In the genomic region with DNA sequence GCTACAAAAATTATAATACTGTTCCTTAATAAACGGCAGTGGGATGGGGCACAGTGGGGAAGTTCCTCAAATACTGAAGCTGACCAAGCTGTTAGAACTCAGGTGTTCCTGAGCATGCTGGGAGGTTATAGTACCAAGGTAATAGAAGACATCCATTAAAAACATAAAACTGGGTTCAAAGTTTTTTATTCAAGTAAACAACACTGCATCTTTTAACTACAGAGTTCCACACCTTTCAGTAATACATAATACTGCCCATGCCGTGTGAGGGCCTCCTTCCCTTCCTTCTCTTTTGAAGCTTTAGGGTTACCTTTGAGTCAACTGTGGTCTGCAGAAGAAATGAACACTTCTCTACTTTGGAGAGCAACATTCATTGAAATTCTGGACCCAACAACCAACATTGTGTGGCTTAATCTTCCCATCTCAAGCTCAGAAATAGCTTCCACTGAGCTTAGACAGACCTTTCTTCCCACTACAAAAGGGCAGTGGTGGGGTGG, we compare ENCODE assay signal across 27 cellular contexts. TPM values are rescaled to one million over a fixed set of nuclear protein-coding genes. Genes with fewer than 3 reads are reported as not detected.
DNase-seq lines count a peak whose midpoint lies in the region; ATAC-seq and TF ChIP-seq lines count a peak whose summit lies in the region.
"Had no signal": no experiment of that assay in that cellular context is flagged by ENCODE, and none has a peak within 500 bp of the region (broad histone marks: within the 10 kb centered on the region; RNA-seq: fewer than 3 reads in every experiment).

No MANE protein-coding gene starts in this region.

- H3K27ac Mint-ChIP-seq in CD4-positive, alpha-beta T cell = peak overlapping the region; percentile 80
- H3K27ac Mint-ChIP-seq in CD8-positive, alpha-beta T cell = peak overlapping the region; percentile 75
- peak overlapping the region; percentile 21 for H3K27ac Mint-ChIP-seq in activated CD4-positive, alpha-beta memory T cell treated with anti-CD3 and anti-CD28 coated beads, Interleukin-2, amount 10 ng/mL, durations not matched to agents 7 days and 5 days
- peak overlapping the region in 8 of 9 donors; percentile 76 to 99 (median 94) for H3K27ac Mint-ChIP-seq in naive thymus-derived CD4-positive, alpha-beta T cell
- H3K27ac Mint-ChIP-seq: naive B cell; stimulated activated memory B cell treated with anti-CD40 and anti-IgM and Interleukin-4, amounts not matched to agents 10 μg/mL and 1 μg/mL and 100 μg/mL, for 72 hours had no signal

- peak; percentile 30 for ATAC-seq in CD4-positive, alpha-beta T cell (ENCODE audit: poor library complexity)
- peak; percentile 17 for ATAC-seq in CD8-positive, alpha-beta T cell
- ATAC-seq in naive thymus-derived CD4-positive, alpha-beta T cell = peak; percentile 16
- ATAC-seq in HG03439 (IDR thresholded peaks at IDR 0.05; ENCODE audit: unreplicated experiment) = no peak
- ATAC-seq: left cardiac atrium; stimulated activated memory B cell treated with anti-CD40 and anti-IgM and Interleukin-4, amounts not matched to agents 10 μg/mL and 1 μg/mL and 100 μg/mL, for 72 hours had no signal

- no peaks in the 10 kb centered on the region for H3K36me3 ChIP-seq in CD8-positive, alpha-beta T cell (ENCODE audit: insufficient read depth, low read length)
- peaks cover 0 to 5% (median 0%) of the 10 kb centered on the region in 3 experiments for H3K36me3 ChIP-seq in naive thymus-derived CD4-positive, alpha-beta T cell (ENCODE audit: control insufficient read depth in 2 of 3, insufficient read depth in 3 of 3, low read length in 3 of 3)
- H3K36me3 ChIP-seq: colonic mucosa, right atrium auricular region, thoracic aorta had no signal

- H3K9me3 Mint-ChIP-seq in CD4-positive, alpha-beta T cell = peaks cover 2% of the 10 kb centered on the region
- H3K9me3 Mint-ChIP-seq in CD8-positive, alpha-beta T cell = no peaks in the 10 kb centered on the region
- peaks cover 2% of the 10 kb centered on the region for H3K9me3 Mint-ChIP-seq in activated CD4-positive, alpha-beta memory T cell treated with anti-CD3 and anti-CD28 coated beads, Interleukin-2, amount 10 ng/mL, durations not matched to agents 7 days and 5 days
- peaks cover 0 to 5% (median 0%) of the 10 kb centered on the region in 11 donors for H3K9me3 Mint-ChIP-seq in naive thymus-derived CD4-positive, alpha-beta T cell
- H3K9me3 Mint-ChIP-seq: naive B cell; stimulated activated memory B cell treated with anti-CD40 and anti-IgM and Interleukin-4, amounts not matched to agents 10 μg/mL and 1 μg/mL and 100 μg/mL, for 72 hours had no signal

- H3K4me3 Mint-ChIP-seq in CD4-positive, alpha-beta T cell = peak overlapping the region; percentile 60
- H3K4me3 Mint-ChIP-seq in CD8-positive, alpha-beta T cell = peak overlapping the region; percentile 26
- H3K4me3 Mint-ChIP-seq in activated CD4-positive, alpha-beta memory T cell treated with anti-CD3 and anti-CD28 coated beads, Interleukin-2, amount 10 ng/mL, durations not matched to agents 7 days and 5 days = no peak overlapping the region
- peak overlapping the region; percentile 12 to 85 (median 72) for H3K4me3 Mint-ChIP-seq in naive thymus-derived CD4-positive, alpha-beta T cell
- H3K4me3 Mint-ChIP-seq: CD14-positive monocyte; naive B cell; stimulated activated memory B cell treated with anti-CD40 and anti-IgM and Interleukin-4, amounts not matched to agents 10 μg/mL and 1 μg/mL and 100 μg/mL, for 72 hours had no signal

- H3K27me3 ChIP-seq in CD4-positive, alpha-beta T cell (ENCODE audit: control insufficient read depth, insufficient read depth, low read length) = no peaks in the 10 kb centered on the region
- H3K27me3 ChIP-seq in CD8-positive, alpha-beta T cell (ENCODE audit: insufficient read depth, low read length) = no peaks in the 10 kb centered on the region
- H3K27me3 ChIP-seq in naive thymus-derived CD4-positive, alpha-beta T cell (ENCODE audit: control insufficient read depth in 2 of 2, insufficient read depth in 2 of 2, low read length in 2 of 2) = no peaks in the 10 kb centered on the region
- H3K27me3 ChIP-seq: colonic mucosa, right atrium auricular region, spleen had no signal

- H3K36me3 Mint-ChIP-seq in CD4-positive, alpha-beta T cell (ENCODE audit: low read depth) = peaks cover 64% of the 10 kb centered on the region
- peaks cover 43% of the 10 kb centered on the region for H3K36me3 Mint-ChIP-seq in CD8-positive, alpha-beta T cell
- peaks cover 58% of the 10 kb centered on the region for H3K36me3 Mint-ChIP-seq in activated CD4-positive, alpha-beta memory T cell treated with anti-CD3 and anti-CD28 coated beads, Interleukin-2, amount 10 ng/mL, durations not matched to agents 7 days and 5 days (ENCODE audit: low read depth)
- peaks cover 14 to 49% (median 26%) of the 10 kb centered on the region in 5 donors for H3K36me3 Mint-ChIP-seq in naive thymus-derived CD4-positive, alpha-beta T cell

- no peaks in the 10 kb centered on the region for H3K9me3 ChIP-seq in CD4-positive, alpha-beta T cell (ENCODE audit: control insufficient read depth, low read length)
- no peaks in the 10 kb centered on the region for H3K9me3 ChIP-seq in CD8-positive, alpha-beta T cell (ENCODE audit: low read length)
- H3K9me3 ChIP-seq in naive thymus-derived CD4-positive, alpha-beta T cell (ENCODE audit: control insufficient read depth in 2 of 3, low read length in 3 of 3) = no peaks in the 10 kb centered on the region
- H3K9me3 ChIP-seq: colonic mucosa, right atrium auricular region, SK-N-SH, spleen, thoracic aorta had no signal

- H3K27ac ChIP-seq in CD4-positive, alpha-beta T cell (ENCODE audit: low read depth, low read length) = peak overlapping the region; percentile 15
- H3K27ac ChIP-seq in CD8-positive, alpha-beta T cell (ENCODE audit: low read depth, low read length) = no peak overlapping the region
- H3K27ac ChIP-seq in naive thymus-derived CD4-positive, alpha-beta T cell (ENCODE audit: low read depth, low read length) = peak overlapping the region; percentile 47
- H3K27ac ChIP-seq: colonic mucosa, right atrium auricular region, spleen, thoracic aorta had no signal

- H3K4me3 ChIP-seq in CD8-positive, alpha-beta T cell (ENCODE audit: low read depth, low read length) = peak overlapping the region; percentile 1
- no peak overlapping the region for H3K4me3 ChIP-seq in naive thymus-derived CD4-positive, alpha-beta T cell (ENCODE audit: low read length)
- H3K4me3 ChIP-seq: colonic mucosa, right atrium auricular region, spleen, thoracic aorta had no signal

- DNase-seq in CD4-positive, alpha-beta T cell = no peak
- no peak for DNase-seq in CD8-positive, alpha-beta T cell
- DNase-seq in activated CD4-positive, alpha-beta memory T cell treated with anti-CD3 and anti-CD28 coated beads, Interleukin-2, amount 10 ng/mL, durations not matched to agents 7 days and 5 days = no peak
- no peak for DNase-seq in naive thymus-derived CD4-positive, alpha-beta T cell
- no peak for DNase-seq in GM10266 (ENCODE audit: extremely low spot score)
- DNase-seq in anterior cingulate cortex (lab: John Stamatoyannopoulos, UW) = no peak
- DNase-seq: activated CD4-positive, alpha-beta T cell treated with anti-CD3 and anti-CD28 coated beads, Interleukin-2, amount 50 U/mL, for 48 hours; activated T-cell treated with anti-CD3 and anti-CD28 coated beads, Interleukin-2, amount 50 U/mL, for 48 hours; amniotic stem cell; colonic mucosa; DMS 273 treated with DMSO at 0.1 percent for 48 hours; effector memory CD4-positive, alpha-beta T cell; foreskin fibroblast; left cardiac atrium; mesendoderm; MM.1S; naive B cell; NCI-H1417; NCI-H2081; SK-N-SH; spleen; stimulated activated CD4-positive, alpha-beta T cell treated with anti-CD3 and anti-CD28 coated beads, Interleukin-2, amount 100 ng/mL, for 48 hours had no signal

- peaks cover 96% of the 10 kb centered on the region for H3K4me1 Mint-ChIP-seq in CD4-positive, alpha-beta T cell (ENCODE audit: low read depth)
- peaks cover 94% of the 10 kb centered on the region for H3K4me1 Mint-ChIP-seq in CD8-positive, alpha-beta T cell (ENCODE audit: low read depth)
- H3K4me1 Mint-ChIP-seq in activated CD4-positive, alpha-beta memory T cell treated with anti-CD3 and anti-CD28 coated beads, Interleukin-2, amount 10 ng/mL, durations not matched to agents 7 days and 5 days = peaks cover 84% of the 10 kb centered on the region
- H3K4me1 Mint-ChIP-seq in naive thymus-derived CD4-positive, alpha-beta T cell = peaks cover 47 to 100% (median 96%) of the 10 kb centered on the region in 7 donors

- POLR2A ChIA-PET in CD4-positive, alpha-beta T cell (lab: Charles Lee) = interaction anchor here (0.8 to 1.9 kb wide), 5 partner anchors 18 to 44 kb away, joined by 3 to 8 read pairs (median 3); partner anchors contain the start of gene SERINC5
- POLR2A ChIA-PET in CD8-positive, alpha-beta T cell (lab: Charles Lee) = interaction anchor here (0.8 to 2.1 kb wide), 8 partner anchors 20 to 76 kb away, joined by 3 to 10 read pairs (median 4); partner anchors contain the start of gene SERINC5
- POLR2A ChIA-PET in activated CD4-positive, alpha-beta memory T cell treated with anti-CD3 and anti-CD28 coated beads, Interleukin-2, amount 10 ng/mL, durations not matched to agents 7 days and 5 days (lab: Charles Lee) = interaction anchor here (0.8 to 5.3 kb wide), 8 partner anchors 10 to 86 kb away, joined by 3 to 39 read pairs (median 3); partner anchors contain the start of gene SERINC5
- POLR2A ChIA-PET in naive thymus-derived CD4-positive, alpha-beta T cell (lab: Charles Lee) = interaction anchor here (0.6 to 5.6 kb wide), 18 partner anchors 9 to 109 kb away, joined by 3 to 57 read pairs (median 4); partner anchors contain the start of gene SERINC5

- intact Hi-C loops in CD4-positive, alpha-beta T cell (cut with DNase I, micrococcal nuclease) = loop anchor here in 1 of 2 experiments (5.0 kb wide), 1 partner anchor 40 kb away; no protein-coding TSS in a partner anchor
- intact Hi-C loops in CD8-positive, alpha-beta T cell (cut with DNase I, micrococcal nuclease) = loop anchor here in 1 of 2 experiments (2.0 kb wide), 1 partner anchor 17 kb away; no protein-coding TSS in a partner anchor
- intact Hi-C loops in naive thymus-derived CD4-positive, alpha-beta T cell (cut with micrococcal nuclease) = no loop called here

- CTCF ChIA-PET in CD4-positive, alpha-beta T cell (lab: Charles Lee) = interaction anchor here (1.1 to 1.6 kb wide), 4 partner anchors 9 to 129 kb away, joined by 3 to 5 read pairs (median 3); no protein-coding TSS in a partner anchor
- CTCF ChIA-PET in CD8-positive, alpha-beta T cell (lab: Charles Lee) = interaction anchor here (0.7 to 2.8 kb wide), 6 partner anchors 20 to 120 kb away, joined by 3 to 8 read pairs (median 4); no protein-coding TSS in a partner anchor
- CTCF ChIA-PET in activated CD4-positive, alpha-beta memory T cell treated with anti-CD3 and anti-CD28 coated beads, Interleukin-2, amount 10 ng/mL, durations not matched to agents 7 days and 5 days (lab: Charles Lee) = interaction anchor here (1.0 to 1.2 kb wide), 3 partner anchors 8 to 120 kb away, joined by 3 to 5 read pairs (median 4); no protein-coding TSS in a partner anchor
- CTCF ChIA-PET in naive thymus-derived CD4-positive, alpha-beta T cell (lab: Charles Lee) = interaction anchor here (1.1 to 1.8 kb wide), 3 partner anchors 19 to 120 kb away, joined by 3 to 9 read pairs (median 6); no protein-coding TSS in a partner anchor

- TF ChIP-seq CTCF in CD4-positive, alpha-beta T cell (IDR thresholded peaks at IDR 0.05) = no peak
- no peak for TF ChIP-seq CTCF in CD8-positive, alpha-beta T cell (IDR thresholded peaks at IDR 0.05)
- no peak for TF ChIP-seq CTCF in GM10266 (IDR thresholded peaks at IDR 0.05; ENCODE audit: control insufficient read depth, insufficient read depth, low read depth, missing control alignments)

- no peaks in the 10 kb centered on the region for H3K27me3 Mint-ChIP-seq in CD4-positive, alpha-beta T cell
- H3K27me3 Mint-ChIP-seq in CD8-positive, alpha-beta T cell (ENCODE audit: low read depth) = no peaks in the 10 kb centered on the region
- H3K27me3 Mint-ChIP-seq in activated CD4-positive, alpha-beta memory T cell treated with anti-CD3 and anti-CD28 coated beads, Interleukin-2, amount 10 ng/mL, durations not matched to agents 7 days and 5 days = no peaks in the 10 kb centered on the region
- no peaks in the 10 kb centered on the region for H3K27me3 Mint-ChIP-seq in naive thymus-derived CD4-positive, alpha-beta T cell
- H3K27me3 Mint-ChIP-seq: naive B cell; stimulated activated memory B cell treated with anti-CD40 and anti-IgM and Interleukin-4, amounts not matched to agents 10 μg/mL and 1 μg/mL and 100 μg/mL, for 72 hours had no signal

- H3K4me1 ChIP-seq in CD8-positive, alpha-beta T cell (ENCODE audit: insufficient read depth, low read length) = peaks cover 92% of the 10 kb centered on the region
- H3K4me1 ChIP-seq in naive thymus-derived CD4-positive, alpha-beta T cell (ENCODE audit: control insufficient read depth in 2 of 2, insufficient read depth in 2 of 2, low read length in 2 of 2) = peaks cover 30 to 89% of the 10 kb centered on the region in 2 donors
- H3K4me1 ChIP-seq: colonic mucosa had no signal

RNA-seq across cellular contexts. Expression of gene SERINC5, which starts 43.6 kb away (rescaled TPM):
- 100 to 1,000 TPM; 115 to 123 TPM for total RNA-seq in CD4-positive, alpha-beta T cell
- 100 to 1,000 TPM; 112 to 117 TPM for total RNA-seq in CD8-positive, alpha-beta T cell
- 10 to 100 TPM; 59.1 to 60.6 TPM for total RNA-seq in activated CD4-positive, alpha-beta memory T cell treated with anti-CD3 and anti-CD28 coated beads, Interleukin-2, amount 10 ng/mL, durations not matched to agents 7 days and 5 days
- total RNA-seq in naive thymus-derived CD4-positive, alpha-beta T cell = 100 to 1,000 TPM in 4 of 5 experiments, 10 to 100 TPM in 1; 71.2 to 164 (median 163) TPM
- 10 to 100 TPM; 34.3 to 34.9 TPM for polyA plus RNA-seq in naive thymus-derived CD4-positive, alpha-beta T cell

Comparison
In these comparisons a context has a peak if more than half of its experiments do, and no peak if none do; other contexts are left out.
1. H3K27ac Mint-ChIP-seq: peak in every context shown above with its lines; median percentile 94 in naive thymus-derived CD4-positive, alpha-beta T cell; 80 in CD4-positive, alpha-beta T cell; 75 in CD8-positive, alpha-beta T cell; 21 in activated CD4-positive, alpha-beta memory T cell treated with anti-CD3 and anti-CD28 coated beads, Interleukin-2, amount 10 ng/mL, durations not matched to agents 7 days and 5 days.